In the genomic region with DNA sequence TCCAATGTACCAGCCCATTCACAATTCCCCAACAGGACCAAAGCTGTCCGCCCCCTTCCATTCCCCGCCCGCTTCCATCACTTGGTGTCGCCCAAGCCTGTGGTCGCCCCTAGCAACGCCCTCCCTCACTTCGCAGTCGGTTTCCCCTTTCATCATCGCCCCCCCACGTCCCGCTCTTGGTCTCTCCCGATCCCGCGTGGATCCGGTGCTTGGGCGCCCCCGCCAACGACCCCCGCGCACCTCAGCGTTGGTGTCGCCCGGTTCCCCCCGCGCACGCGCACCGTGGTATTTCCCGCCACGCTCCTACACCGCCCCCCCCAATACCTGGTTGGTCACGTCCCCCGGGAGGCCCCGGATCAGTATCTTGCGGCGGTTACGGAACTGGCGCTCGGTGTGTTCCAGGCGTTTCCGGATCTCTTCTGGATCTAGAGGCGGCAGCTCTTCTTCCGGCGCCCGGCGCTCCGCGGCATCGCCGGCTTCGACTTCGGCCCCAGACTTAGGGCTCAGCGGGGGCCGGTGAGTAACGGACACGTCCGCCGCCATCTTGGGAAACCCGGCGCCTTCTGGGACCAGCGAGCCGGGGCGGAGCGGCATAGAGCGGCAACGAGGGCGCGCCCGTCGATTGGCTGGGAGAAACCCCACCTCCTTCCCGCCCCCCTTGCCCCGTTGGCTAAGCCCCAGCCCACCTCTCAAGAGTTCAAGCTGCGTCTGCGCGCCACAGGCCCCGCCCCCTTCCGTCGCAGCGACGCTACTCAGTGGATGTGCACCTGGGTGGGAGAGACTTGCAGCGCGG, we compare ENCODE assay signal across 8 cellular contexts. TPM values are rescaled to one million over a fixed set of nuclear protein-coding genes. Genes with fewer than 3 reads are reported as not detected.
A peak's percentile ranks its signal among the peaks of the same experiment; 100 is the strongest.
DNase-seq lines count a peak whose midpoint lies in the region; ATAC-seq and TF ChIP-seq lines count a peak whose summit lies in the region.

A gene with protein sequence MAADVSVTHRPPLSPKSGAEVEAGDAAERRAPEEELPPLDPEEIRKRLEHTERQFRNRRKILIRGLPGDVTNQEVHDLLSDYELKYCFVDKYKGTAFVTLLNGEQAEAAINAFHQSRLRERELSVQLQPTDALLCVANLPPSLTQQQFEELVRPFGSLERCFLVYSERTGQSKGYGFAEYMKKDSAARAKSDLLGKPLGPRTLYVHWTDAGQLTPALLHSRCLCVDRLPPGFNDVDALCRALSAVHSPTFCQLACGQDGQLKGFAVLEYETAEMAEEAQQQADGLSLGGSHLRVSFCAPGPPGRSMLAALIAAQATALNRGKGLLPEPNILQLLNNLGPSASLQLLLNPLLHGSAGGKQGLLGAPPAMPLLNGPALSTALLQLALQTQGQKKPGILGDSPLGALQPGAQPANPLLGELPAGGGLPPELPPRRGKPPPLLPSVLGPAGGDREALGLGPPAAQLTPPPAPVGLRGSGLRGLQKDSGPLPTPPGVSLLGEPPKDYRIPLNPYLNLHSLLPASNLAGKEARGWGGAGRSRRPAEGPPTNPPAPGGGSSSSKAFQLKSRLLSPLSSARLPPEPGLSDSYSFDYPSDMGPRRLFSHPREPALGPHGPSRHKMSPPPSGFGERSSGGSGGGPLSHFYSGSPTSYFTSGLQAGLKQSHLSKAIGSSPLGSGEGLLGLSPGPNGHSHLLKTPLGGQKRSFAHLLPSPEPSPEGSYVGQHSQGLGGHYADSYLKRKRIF (minus strand): TSS at position 565 of the 793 bp plus-strand sequence. CDS start 22 bp downstream, at position 543.

- intact Hi-C loops in testis (cut with DNase I; ENCODE audit: low total_unique reads), result no loop called here

- H3K36me3 Mint-ChIP-seq in activated naive CD4-positive, alpha-beta T cell treated with anti-CD3 and anti-CD28 coated beads, Interleukin-2, amount 50 U/mL, for 72 hours, result peaks cover 30 to 32% of the 10 kb centered on the region in 2 donors

- TF ChIP-seq CTCF in GM12864 (IDR thresholded peaks at IDR 0.05; ENCODE audit: low read depth, low read length, missing control alignments), result no peak
- TF ChIP-seq CTCF in omental fat pad (IDR thresholded peaks at IDR 0.05), result no peak
- no peak for TF ChIP-seq CTCF in testis (IDR thresholded peaks at IDR 0.05)

- peaks cover 20% of the 10 kb centered on the region for H3K4me1 ChIP-seq in testis

- ATAC-seq in HG02678 (IDR thresholded peaks at IDR 0.05; ENCODE audit: unreplicated experiment) (peak; percentile 90), omental fat pad (ENCODE audit: low FRiP score) (peak; percentile 95)
- ATAC-seq in activated naive CD4-positive, alpha-beta T cell treated with anti-CD3 and anti-CD28 coated beads, Interleukin-2, amount 50 U/mL, for 72 hours, result peak; percentile 94 to 96

- peak within 1 kb of the TSS; percentile 95 to 96 for H3K27ac Mint-ChIP-seq in activated naive CD4-positive, alpha-beta T cell treated with anti-CD3 and anti-CD28 coated beads, Interleukin-2, amount 50 U/mL, for 72 hours

- peak within 1 kb of the TSS; percentile 83 to 95 for H3K27ac ChIP-seq in testis

- no peaks in the 10 kb centered on the region for H3K27me3 ChIP-seq in testis

- WGBS in testis, 2 donors, result 1% methylated on average over 11 to 79 of the region's 82 CpGs

- H3K4me3 ChIP-seq in GM12864 (ENCODE audit: low read depth, low read length) (peak within 1 kb of the TSS; percentile 71), testis (peak within 1 kb of the TSS; percentile 80 to 86)

- no peaks in the 10 kb centered on the region for H3K9me3 Mint-ChIP-seq in activated naive CD4-positive, alpha-beta T cell treated with anti-CD3 and anti-CD28 coated beads, Interleukin-2, amount 50 U/mL, for 72 hours

- no peaks in the 10 kb centered on the region for H3K9me3 ChIP-seq in testis

- H3K36me3 ChIP-seq in testis (ENCODE audit: low read depth, missing control alignments), result no peaks in the 10 kb centered on the region

- TF ChIP-seq POLR2A in testis (IDR thresholded peaks at IDR 0.05), result no peak

- DNase-seq in GM12864 (ENCODE audit: low read depth) (peak; percentile 90), NCI-H1105 treated with DMSO at 0.1 percent for 48 hours (lab: John Stamatoyannopoulos, UW) (peak; percentile 95), SKM-1 treated with dmso at 0.1 percent for 144 hours (lab: John Stamatoyannopoulos, UW; ENCODE audit: unreplicated experiment) (peak; percentile 90), globus pallidus (ENCODE audit: low spot score) (peak; percentile 97), omental fat pad (ENCODE audit: low spot score) (peak; percentile 84), testis (peak; percentile 98)
- peak; percentile 96 to 97 for DNase-seq in activated naive CD4-positive, alpha-beta T cell treated with anti-CD3 and anti-CD28 coated beads, Interleukin-2, amount 50 U/mL, for 72 hours (ENCODE audit: low spot score in 2 of 2)

RNA-seq across cellular contexts. Expression of the gene that starts here (rescaled TPM):
- total RNA-seq in activated naive CD4-positive, alpha-beta T cell treated with anti-CD3 and anti-CD28 coated beads, Interleukin-2, amount 50 U/mL, for 72 hours, result 100 to 1,000 TPM in 1 of 2 donors, 10 to 100 TPM in 1; 52.5 to 101 TPM
- total RNA-seq in omental fat pad, result 10 to 100 TPM; 12.4 to 23.9 (median 15.8) TPM
- total RNA-seq in testis, result 10 to 100 TPM; 34.5 to 49.6 TPM
- 32.3 TPM for polyA plus RNA-seq in testis (ENCODE audit: insufficient read depth, low read depth, low replicate concordance)

Comparison
In these comparisons a context has a peak if more than half of its experiments do, and no peak if none do; other contexts are left out.
1. Peak in every context shown above with its lines: DNase-seq, ATAC-seq, H3K4me3 ChIP-seq and H3K27ac ChIP-seq.